In the genomic region with DNA sequence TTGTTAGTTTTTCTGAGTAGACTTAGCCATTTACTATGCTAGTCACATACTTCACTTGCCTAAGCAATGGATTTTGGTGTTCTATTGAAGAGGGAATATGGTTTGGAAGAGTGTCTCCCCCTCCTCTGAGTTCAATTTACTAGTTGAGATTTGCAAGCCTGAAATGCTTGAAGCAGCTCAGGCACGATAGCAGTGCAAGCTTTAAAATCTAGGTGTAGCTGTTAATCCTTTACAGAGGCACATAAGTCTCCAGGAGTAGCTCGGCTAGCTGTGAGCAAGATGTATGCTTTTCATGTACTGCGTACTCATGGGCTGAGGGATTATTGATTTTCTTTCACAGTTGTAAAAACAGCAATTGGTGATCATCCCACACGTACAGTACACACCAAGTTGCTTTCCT, we compare ENCODE assay signal across 8 cellular contexts. TPM values are rescaled to one million over a fixed set of nuclear protein-coding genes. Genes with fewer than 3 reads are reported as not detected.
DNase-seq lines count a peak whose midpoint lies in the region; ATAC-seq and TF ChIP-seq lines count a peak whose summit lies in the region.

No MANE protein-coding gene starts in this region.

- no peak overlapping the region for H3K27ac Mint-ChIP-seq in T-cell

- POLR2A ChIA-PET in T-cell (lab: Charles Lee): no interaction called here

- CTCF ChIA-PET in T-cell (lab: Charles Lee): no interaction called here

- no peak overlapping the region for H3K4me3 Mint-ChIP-seq in T-cell

- H3K27me3 ChIP-seq in MG63 (no peaks in the 10 kb centered on the region), dorsolateral prefrontal cortex (no peaks in the 10 kb centered on the region), mucosa of rectum (ENCODE audit: control insufficient read depth in 2 of 2, insufficient read depth in 2 of 2, low read length in 2 of 2) (no peaks in the 10 kb centered on the region)

- H3K27ac ChIP-seq in dorsolateral prefrontal cortex (peak overlapping the region in 58 of 59 donors; percentile 13 to 89 (median 73)), mucosa of rectum (ENCODE audit: low read depth in 2 of 2, low read length in 2 of 2) (no peak overlapping the region)

- intact Hi-C loops in dorsolateral prefrontal cortex (cut with DNase I): no loop called here

- H3K4me1 Mint-ChIP-seq in T-cell: no peaks in the 10 kb centered on the region

- H3K9ac ChIP-seq in mucosa of rectum (ENCODE audit: low read depth in 1 of 2, low read length in 2 of 2): peak overlapping the region; percentile 68 to 72

- peak overlapping the region; percentile 60 for H3K4me3 ChIP-seq in MG63
- H3K4me3 ChIP-seq in dorsolateral prefrontal cortex: peak overlapping the region; percentile 28 to 81 (median 65)
- H3K4me3 ChIP-seq in mucosa of rectum (ENCODE audit: low read length in 2 of 2): peak overlapping the region; percentile 69 to 82

- TF ChIP-seq CTCF in dorsolateral prefrontal cortex (IDR thresholded peaks at IDR 0.05 in 54 of 56, conservative IDR thresholded peaks at IDR 0.05 in 2 of 56; ENCODE audit: low read depth in 1 of 56, partially characterized antibody in 56 of 56): no peak

- peak; percentile 5 for DNase-seq in A172 (ENCODE audit: low spot score)
- no peak for DNase-seq in MG63
- DNase-seq in dorsolateral prefrontal cortex: peak in 1 of 10 donors; percentile 32
- no peak for DNase-seq in NCI-H345 treated with DMSO at 0.1 percent for 48 hours (lab: John Stamatoyannopoulos, UW; ENCODE audit: unreplicated experiment)
- no peak for DNase-seq in occipital lobe (lab: John Stamatoyannopoulos, UW)
- no peak for DNase-seq in T-cell

- no peaks in the 10 kb centered on the region for H3K27me3 Mint-ChIP-seq in T-cell

- H3K4me1 ChIP-seq in mucosa of rectum (ENCODE audit: control insufficient read depth in 2 of 2, insufficient read depth in 2 of 2, low read length in 2 of 2): no peaks in the 10 kb centered on the region

- no peaks in the 10 kb centered on the region for H3K36me3 Mint-ChIP-seq in T-cell

- H3K9me3 ChIP-seq in MG63 (no peaks in the 10 kb centered on the region), mucosa of rectum (ENCODE audit: control insufficient read depth in 2 of 2, low read length in 2 of 2) (no peaks in the 10 kb centered on the region)

- H3K9me3 Mint-ChIP-seq in T-cell: peaks cover 0 to 10% (median 10%) of the 10 kb centered on the region in 3 donors

- ATAC-seq in GM21723 (IDR thresholded peaks at IDR 0.05; ENCODE audit: unreplicated experiment) (no peak), T-cell (replicated peaks in 1 of 4) (no peak)

- no peaks in the 10 kb centered on the region for H3K36me3 ChIP-seq in MG63
- no peaks in the 10 kb centered on the region for H3K36me3 ChIP-seq in mucosa of rectum (ENCODE audit: control insufficient read depth in 2 of 2, insufficient read depth in 2 of 2, low read length in 2 of 2)

RNA-seq across cellular contexts. Expression of a gene that starts 0.7 kb away (rescaled TPM):
- 4.0 and 8.9 TPM in 2 replicates for total RNA-seq in A172 (2014; rRNA removed; shearing (Covaris generic))
- 32.3 and 51.6 TPM in 2 replicates for total RNA-seq in MG63 (2014; rRNA removed; shearing (Covaris generic); ENCODE audit: low replicate concordance)
- total RNA-seq in dorsolateral prefrontal cortex (10 to 100 TPM in 118 of 120 experiments, 1 to 10 TPM in 2; 8.3 to 37.8 (median 23.9) TPM), occipital lobe (27.5 TPM), T-cell (under 1 TPM in 1 of 5 donors, not detected in 4; 0.07 TPM)

Comparison
In these comparisons a context has a peak if more than half of its experiments do, and no peak if none do; other contexts are left out.
1. H3K27ac ChIP-seq: peak in dorsolateral prefrontal cortex (58 of 59); none in mucosa of rectum (0 of 2).
2. Peak in every context shown above with its lines, with median percentiles within 50 percentile points of each other: H3K4me3 ChIP-seq.